Comparison of ENCODE assay signal across 24 cellular contexts in the genomic region with DNA sequence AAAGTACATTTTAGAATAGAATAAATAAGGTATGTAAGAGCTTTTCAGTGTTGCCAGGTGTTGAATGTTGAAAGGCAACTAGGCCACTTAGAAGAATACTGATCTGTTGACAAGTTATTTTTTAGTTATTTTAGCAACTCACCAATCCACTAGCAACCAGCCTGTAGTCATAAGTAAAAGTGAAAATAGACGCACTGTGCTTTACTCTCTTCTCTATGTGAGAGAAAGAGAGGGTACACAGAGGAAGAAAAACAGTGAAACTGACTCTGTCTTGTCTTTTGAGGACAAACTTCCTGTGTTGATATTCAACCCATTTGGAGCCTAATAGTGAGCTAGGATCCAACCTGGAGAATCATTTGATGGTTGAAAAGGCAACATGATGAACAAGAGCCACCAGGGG.
"Had no signal": no experiment of that assay in that cellular context is flagged by ENCODE, and none has a peak within 500 bp of the region (broad histone marks: within the 10 kb centered on the region; RNA-seq: fewer than 3 reads in every experiment).

No MANE protein-coding gene starts in this region.

- H3K36me3 Mint-ChIP-seq: activated naive CD8-positive, alpha-beta T cell treated with anti-CD3 and anti-CD28 coated beads, Interleukin-2, amount 10 ng/mL, durations not matched to agents 7 days and 5 days; naive B cell; WTC11 had no signal

- DNase-seq: activated CD4-positive, alpha-beta T cell treated with anti-CD3 and anti-CD28 coated beads, Interleukin-2, amount 50 U/mL, for 48 hours; activated effector memory CD4-positive, alpha-beta T cell treated with Interleukin-2 at 50 U/mL for 16 hours; activated naive CD4-positive, alpha-beta T cell treated with anti-CD3 and anti-CD28 coated beads for 36 hours; activated naive CD8-positive, alpha-beta T cell treated with anti-CD3 and anti-CD28 coated beads, Interleukin-2, amount 10 ng/mL, durations not matched to agents 7 days and 5 days; activated T-cell treated with anti-CD3 and anti-CD28 coated beads, Interleukin-2, amount 50 U/mL, for 72 hours; amniotic stem cell; colonic mucosa; endodermal cell; esophagus squamous epithelium; gastrocnemius medialis; hippocampal formation; kidney glomerular epithelial cell; left lung; naive B cell; occipital lobe; right lobe of liver; stimulated activated CD4-positive, alpha-beta T cell treated with anti-CD3 and anti-CD28 coated beads, Interleukin-1b, Interleukin-23, amount 100 ng/mL, for 48 hours had no signal

- H3K27ac Mint-ChIP-seq: activated naive CD4-positive, alpha-beta T cell treated with anti-CD3 and anti-CD28 coated beads for 36 hours; activated naive CD8-positive, alpha-beta T cell treated with anti-CD3 and anti-CD28 coated beads, Interleukin-2, amount 10 ng/mL, durations not matched to agents 7 days and 5 days; activated T-cell treated with anti-CD3 and anti-CD28 coated beads, Interleukin-2, amount 50 U/mL, for 72 hours; endodermal cell; naive B cell; stimulated activated naive CD8-positive, alpha-beta T cell treated with anti-CD3 and anti-CD28 coated beads, Interleukin-15, Interleukin-2, amounts not matched to agents 100 ng/mL and 50 ng/mL, for 24 hours; WTC11 had no signal

- H3K4me1 ChIP-seq: breast epithelium, colonic mucosa, esophagus squamous epithelium, gastrocnemius medialis, left lung, right lobe of liver, tibial nerve had no signal

- H3K9me3 Mint-ChIP-seq: activated naive CD8-positive, alpha-beta T cell treated with anti-CD3 and anti-CD28 coated beads, Interleukin-2, amount 10 ng/mL, durations not matched to agents 7 days and 5 days; endodermal cell; naive B cell; stimulated activated naive CD8-positive, alpha-beta T cell treated with anti-CD3 and anti-CD28 coated beads, Interleukin-15, Interleukin-2, amounts not matched to agents 100 ng/mL and 50 ng/mL, for 24 hours had no signal

- H3K27me3 ChIP-seq: breast epithelium, colonic mucosa, esophagus squamous epithelium, gastrocnemius medialis, left lung, right lobe of liver, tibial nerve had no signal

- H3K9me3 ChIP-seq: breast epithelium, colonic mucosa, esophagus squamous epithelium, gastrocnemius medialis, left lung, right lobe of liver, tibial nerve had no signal

- H3K4me3 ChIP-seq: breast epithelium, colonic mucosa, esophagus squamous epithelium, gastrocnemius medialis, left lung, lung, right lobe of liver, skin epidermis, tibial nerve had no signal

- H3K4me3 Mint-ChIP-seq: activated naive CD4-positive, alpha-beta T cell treated with anti-CD3 and anti-CD28 coated beads for 36 hours; activated naive CD8-positive, alpha-beta T cell treated with anti-CD3 and anti-CD28 coated beads, Interleukin-2, amount 10 ng/mL, durations not matched to agents 7 days and 5 days; activated T-cell treated with anti-CD3 and anti-CD28 coated beads, Interleukin-2, amount 50 U/mL, for 72 hours; central memory CD8-positive, alpha-beta T cell; endodermal cell; naive B cell; stimulated activated naive CD8-positive, alpha-beta T cell treated with anti-CD3 and anti-CD28 coated beads, Interleukin-15, Interleukin-2, amounts not matched to agents 100 ng/mL and 50 ng/mL, for 24 hours; WTC11 had no signal

- H3K27me3 Mint-ChIP-seq: activated naive CD8-positive, alpha-beta T cell treated with anti-CD3 and anti-CD28 coated beads, Interleukin-2, amount 10 ng/mL, durations not matched to agents 7 days and 5 days; central memory CD8-positive, alpha-beta T cell; naive B cell; stimulated activated naive CD8-positive, alpha-beta T cell treated with anti-CD3 and anti-CD28 coated beads, Interleukin-15, Interleukin-2, amounts not matched to agents 100 ng/mL and 50 ng/mL, for 24 hours had no signal

- H3K4me1 Mint-ChIP-seq: activated naive CD8-positive, alpha-beta T cell treated with anti-CD3 and anti-CD28 coated beads, Interleukin-2, amount 10 ng/mL, durations not matched to agents 7 days and 5 days; central memory CD8-positive, alpha-beta T cell; naive B cell had no signal

- ATAC-seq: activated T-cell treated with anti-CD3 and anti-CD28 coated beads, Interleukin-2, amount 50 U/mL, for 72 hours; gastrocnemius medialis; left lung; right lobe of liver; WTC11 had no signal

- H3K36me3 ChIP-seq: breast epithelium, colonic mucosa, esophagus squamous epithelium, gastrocnemius medialis, left lung, right lobe of liver, tibial nerve had no signal
